Comparison of ENCODE assay signal across 19 cellular contexts in the genomic region with DNA sequence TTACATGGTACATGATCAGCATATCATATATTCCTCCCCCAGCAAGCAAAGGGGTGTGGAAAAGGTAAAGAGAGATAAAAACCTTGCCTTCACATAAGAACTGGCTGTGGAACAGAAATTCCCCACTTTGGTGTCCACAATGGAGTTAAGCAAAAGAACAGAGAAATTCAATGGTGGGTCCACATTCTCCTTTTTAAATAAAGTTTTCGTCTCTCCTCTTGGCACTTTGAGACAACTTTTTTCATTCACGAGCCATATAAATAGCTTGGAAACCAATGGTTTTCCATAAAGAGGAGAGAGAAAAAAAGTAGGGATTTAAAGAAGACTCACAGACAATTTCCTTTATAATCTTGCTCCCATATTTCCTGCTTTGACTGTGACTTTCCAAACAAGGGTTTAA.
DNase-seq lines count a peak whose midpoint lies in the region; ATAC-seq and TF ChIP-seq lines count a peak whose summit lies in the region.
"Had no signal": no experiment of that assay in that cellular context is flagged by ENCODE, and none has a peak within 500 bp of the region (broad histone marks: within the 10 kb centered on the region; RNA-seq: fewer than 3 reads in every experiment).

No MANE protein-coding gene starts in this region.

- H3K9me2 ChIP-seq in Loucy (replicated peaks; ENCODE audit: low read depth, low read length) = no peaks in the 10 kb centered on the region

- POLR2A ChIA-PET in activated CD8-positive, alpha-beta T cell treated with anti-CD3 and anti-CD28 coated beads for 36 hours (lab: Charles Lee) = interaction anchor here (1.5 kb wide), 1 partner anchor 43 kb away, joined by 3 read pairs; no protein-coding TSS in a partner anchor
- POLR2A ChIA-PET in activated CD8-positive, alpha-beta T cell treated with anti-CD3 and anti-CD28 coated beads, Interleukin-2, amount 10 ng/mL, durations not matched to agents 7 days and 5 days (lab: Charles Lee) = no interaction called here

- no peaks in the 10 kb centered on the region for H3K9me3 Mint-ChIP-seq in activated CD8-positive, alpha-beta T cell treated with anti-CD3 and anti-CD28 coated beads for 36 hours
- no peaks in the 10 kb centered on the region for H3K9me3 Mint-ChIP-seq in activated CD8-positive, alpha-beta T cell treated with anti-CD3 and anti-CD28 coated beads, Interleukin-2, amount 10 ng/mL, durations not matched to agents 7 days and 5 days (ENCODE audit: insufficient read depth)
- H3K9me3 Mint-ChIP-seq in stimulated activated effector memory CD8-positive, alpha-beta T cell treated with anti-CD3 and anti-CD28 coated beads, Interleukin-12 subunit alpha, Interleukin-12 subunit beta, amount 100 ng/mL, for 72 hours = no peaks in the 10 kb centered on the region
- H3K9me3 Mint-ChIP-seq: activated naive CD4-positive, alpha-beta T cell treated with anti-CD3 and anti-CD28 coated beads, Interleukin-2, amount 10 ng/mL, durations not matched to agents 7 days and 5 days; CD4-positive, CD25-positive, alpha-beta regulatory T cell; naive thymus-derived CD8-positive, alpha-beta T cell had no signal

- CTCF ChIA-PET in activated CD8-positive, alpha-beta T cell treated with anti-CD3 and anti-CD28 coated beads for 36 hours (lab: Charles Lee) = no interaction called here
- CTCF ChIA-PET in activated CD8-positive, alpha-beta T cell treated with anti-CD3 and anti-CD28 coated beads, Interleukin-2, amount 10 ng/mL, durations not matched to agents 7 days and 5 days (lab: Charles Lee) = no interaction called here

- H3K4me3 ChIP-seq in Loucy (ENCODE audit: low read length, poor library complexity, severe bottlenecking) = no peak overlapping the region
- H3K4me3 ChIP-seq in brain microvascular endothelial cell (ENCODE audit: low read depth, low read length) = no peak overlapping the region
- H3K4me3 ChIP-seq: heart right ventricle, upper lobe of left lung had no signal

- no peak overlapping the region for H3K9ac ChIP-seq in Loucy (ENCODE audit: low read depth, low read length, poor library complexity, severe bottlenecking)

- H2AFZ ChIP-seq in Loucy (ENCODE audit: low read length) = no peak overlapping the region

- intact Hi-C loops in activated CD8-positive, alpha-beta T cell treated with anti-CD3 and anti-CD28 coated beads for 36 hours (cut with micrococcal nuclease) = loop anchor here (5.0 kb wide), 1 partner anchor 92 kb away; no protein-coding TSS in a partner anchor

- peaks cover 30% of the 10 kb centered on the region for H3K4me1 ChIP-seq in Loucy (ENCODE audit: insufficient read depth, low read length, poor library complexity, severe bottlenecking)

- ATAC-seq in activated CD8-positive, alpha-beta T cell treated with anti-CD3 and anti-CD28 coated beads for 36 hours = no peak
- no peak for ATAC-seq in activated CD8-positive, alpha-beta T cell treated with anti-CD3 and anti-CD28 coated beads, Interleukin-2, amount 10 ng/mL, durations not matched to agents 7 days and 5 days
- no peak for ATAC-seq in stimulated activated effector memory CD8-positive, alpha-beta T cell treated with anti-CD3 and anti-CD28 coated beads, Interleukin-12 subunit alpha, Interleukin-12 subunit beta, amount 100 ng/mL, for 72 hours
- ATAC-seq: esophagus mucosa; heart right ventricle; naive thymus-derived CD8-positive, alpha-beta T cell had no signal

- no peak for DNase-seq in activated CD8-positive, alpha-beta T cell treated with anti-CD3 and anti-CD28 coated beads for 36 hours
- no peak for DNase-seq in activated CD8-positive, alpha-beta T cell treated with anti-CD3 and anti-CD28 coated beads, Interleukin-2, amount 10 ng/mL, durations not matched to agents 7 days and 5 days
- DNase-seq in brain microvascular endothelial cell (no peak), nucleus accumbens (lab: John Stamatoyannopoulos, UW) (no peak), islet precursor cell (no peak), NCI-H524 treated with DMSO at 0.1 percent for 48 hours (lab: John Stamatoyannopoulos, UW) (no peak)
- DNase-seq in stimulated activated effector memory CD8-positive, alpha-beta T cell treated with anti-CD3 and anti-CD28 coated beads, Interleukin-12 subunit alpha, Interleukin-12 subunit beta, amount 100 ng/mL, for 72 hours (ENCODE audit: low spot score in 2 of 2) = no peak
- DNase-seq: activated CD8-positive, alpha-beta memory T cell treated with anti-CD3 and anti-CD28 coated beads for 24 hours; CD4-positive, CD25-positive, alpha-beta regulatory T cell; DMS79; dorsolateral prefrontal cortex; heart right ventricle; naive thymus-derived CD8-positive, alpha-beta T cell; NCI-H1092 treated with DMSO at 0.1 percent for 48 hours; NCI-H526 treated with DMSO at 0.1 percent for 48 hours; upper lobe of left lung had no signal

- H3K27me3 ChIP-seq in Loucy (ENCODE audit: insufficient read depth, low read length, poor library complexity, severe bottlenecking) = no peaks in the 10 kb centered on the region
- no peaks in the 10 kb centered on the region for H3K27me3 ChIP-seq in brain microvascular endothelial cell (replicated peaks)
- H3K27me3 ChIP-seq: dorsolateral prefrontal cortex, heart right ventricle, upper lobe of left lung had no signal

- in situ Hi-C loops in brain microvascular endothelial cell (cut with HindIII; ENCODE audit: low pct_ligation_motif_present, low sequenced_read_pairs) = no loop called here

- no peaks in the 10 kb centered on the region for H4K20me1 ChIP-seq in Loucy (ENCODE audit: insufficient read depth, low read length, poor library complexity, severe bottlenecking)

- peak overlapping the region; percentile 0 for H3K4me3 Mint-ChIP-seq in activated CD8-positive, alpha-beta T cell treated with anti-CD3 and anti-CD28 coated beads for 36 hours
- no peak overlapping the region for H3K4me3 Mint-ChIP-seq in activated CD8-positive, alpha-beta T cell treated with anti-CD3 and anti-CD28 coated beads, Interleukin-2, amount 10 ng/mL, durations not matched to agents 7 days and 5 days
- H3K4me3 Mint-ChIP-seq in stimulated activated effector memory CD8-positive, alpha-beta T cell treated with anti-CD3 and anti-CD28 coated beads, Interleukin-12 subunit alpha, Interleukin-12 subunit beta, amount 100 ng/mL, for 72 hours = peak overlapping the region; percentile 6
- H3K4me3 Mint-ChIP-seq: activated naive CD4-positive, alpha-beta T cell treated with anti-CD3 and anti-CD28 coated beads, Interleukin-2, amount 10 ng/mL, durations not matched to agents 7 days and 5 days; CD4-positive, CD25-positive, alpha-beta regulatory T cell; naive thymus-derived CD8-positive, alpha-beta T cell had no signal

- H3K36me3 Mint-ChIP-seq in activated CD8-positive, alpha-beta T cell treated with anti-CD3 and anti-CD28 coated beads for 36 hours (ENCODE audit: low read depth) = peaks cover 8% of the 10 kb centered on the region
- peaks cover 8% of the 10 kb centered on the region for H3K36me3 Mint-ChIP-seq in activated CD8-positive, alpha-beta T cell treated with anti-CD3 and anti-CD28 coated beads, Interleukin-2, amount 10 ng/mL, durations not matched to agents 7 days and 5 days (ENCODE audit: low read depth)
- H3K36me3 Mint-ChIP-seq in stimulated activated effector memory CD8-positive, alpha-beta T cell treated with anti-CD3 and anti-CD28 coated beads, Interleukin-12 subunit alpha, Interleukin-12 subunit beta, amount 100 ng/mL, for 72 hours = no peaks in the 10 kb centered on the region

- no peaks in the 10 kb centered on the region for H3K9me3 ChIP-seq in Loucy (ENCODE audit: insufficient read depth, low read depth, low read length)
- H3K9me3 ChIP-seq: heart right ventricle, upper lobe of left lung had no signal

- no peaks in the 10 kb centered on the region for H3F3A ChIP-seq in Loucy (ENCODE audit: low read depth)

- peak overlapping the region; percentile 62 for H3K27ac ChIP-seq in brain microvascular endothelial cell
- H3K27ac ChIP-seq: upper lobe of left lung had no signal

- H3K27ac Mint-ChIP-seq in activated CD8-positive, alpha-beta T cell treated with anti-CD3 and anti-CD28 coated beads for 36 hours = peak overlapping the region; percentile 58
- no peak overlapping the region for H3K27ac Mint-ChIP-seq in activated CD8-positive, alpha-beta T cell treated with anti-CD3 and anti-CD28 coated beads, Interleukin-2, amount 10 ng/mL, durations not matched to agents 7 days and 5 days
- H3K27ac Mint-ChIP-seq in stimulated activated effector memory CD8-positive, alpha-beta T cell treated with anti-CD3 and anti-CD28 coated beads, Interleukin-12 subunit alpha, Interleukin-12 subunit beta, amount 100 ng/mL, for 72 hours = no peak overlapping the region
- H3K27ac Mint-ChIP-seq: activated naive CD4-positive, alpha-beta T cell treated with anti-CD3 and anti-CD28 coated beads, Interleukin-2, amount 10 ng/mL, durations not matched to agents 7 days and 5 days had no signal

- H3K27me3 Mint-ChIP-seq in activated CD8-positive, alpha-beta T cell treated with anti-CD3 and anti-CD28 coated beads for 36 hours = no peaks in the 10 kb centered on the region
- H3K27me3 Mint-ChIP-seq in activated CD8-positive, alpha-beta T cell treated with anti-CD3 and anti-CD28 coated beads, Interleukin-2, amount 10 ng/mL, durations not matched to agents 7 days and 5 days (ENCODE audit: low read depth) = no peaks in the 10 kb centered on the region
- H3K27me3 Mint-ChIP-seq: activated naive CD4-positive, alpha-beta T cell treated with anti-CD3 and anti-CD28 coated beads, Interleukin-2, amount 10 ng/mL, durations not matched to agents 7 days and 5 days; CD4-positive, CD25-positive, alpha-beta regulatory T cell; naive thymus-derived CD8-positive, alpha-beta T cell had no signal

- no peaks in the 10 kb centered on the region for H3K36me3 ChIP-seq in Loucy (ENCODE audit: insufficient read depth, low read length)
- H3K36me3 ChIP-seq in brain microvascular endothelial cell (replicated peaks) = no peaks in the 10 kb centered on the region
- H3K36me3 ChIP-seq: heart right ventricle, upper lobe of left lung had no signal

- H3K79me2 ChIP-seq in Loucy (ENCODE audit: insufficient read depth, low read length) = peaks cover 4% of the 10 kb centered on the region

- H3K4me2 ChIP-seq in Loucy (ENCODE audit: low read depth, low read length, poor library complexity, severe bottlenecking) = peak overlapping the region; percentile 45

- H3K4me1 Mint-ChIP-seq in activated CD8-positive, alpha-beta T cell treated with anti-CD3 and anti-CD28 coated beads for 36 hours (ENCODE audit: low read depth) = peaks cover 53% of the 10 kb centered on the region
- H3K4me1 Mint-ChIP-seq in activated CD8-positive, alpha-beta T cell treated with anti-CD3 and anti-CD28 coated beads, Interleukin-2, amount 10 ng/mL, durations not matched to agents 7 days and 5 days (ENCODE audit: low read depth) = peaks cover 28% of the 10 kb centered on the region
- peaks cover 49% of the 10 kb centered on the region for H3K4me1 Mint-ChIP-seq in stimulated activated effector memory CD8-positive, alpha-beta T cell treated with anti-CD3 and anti-CD28 coated beads, Interleukin-12 subunit alpha, Interleukin-12 subunit beta, amount 100 ng/mL, for 72 hours

- TF ChIP-seq CTCF in activated CD8-positive, alpha-beta T cell treated with anti-CD3 and anti-CD28 coated beads for 36 hours (IDR thresholded peaks at IDR 0.05) = no peak
- TF ChIP-seq CTCF in Loucy (conservative IDR thresholded peaks at IDR 0.05; ENCODE audit: low read length) = no peak
- TF ChIP-seq CTCF in brain microvascular endothelial cell (IDR thresholded peaks at IDR 0.05; ENCODE audit: low read depth, low read length, missing control alignments) = no peak
